In genomic region chr2:37589298-37589697, GRCh38 we compare ENCODE assay signal across 11 cellular contexts.
DNase-seq lines count a peak whose midpoint lies in the region; ATAC-seq and TF ChIP-seq lines count a peak whose summit lies in the region.
"Had no signal": no experiment of that assay in that cellular context is flagged by ENCODE, and none has a peak within 500 bp of the region (broad histone marks: within the 10 kb centered on the region; RNA-seq: fewer than 3 reads in every experiment).

No MANE protein-coding gene starts in this region.

- ATAC-seq in left colon, result no peak
- ATAC-seq in HG02973 (IDR thresholded peaks at IDR 0.05; ENCODE audit: unreplicated experiment), result no peak

- no peak for TF ChIP-seq POLR2A in vagina (IDR thresholded peaks at IDR 0.05)

- H3K4me1 ChIP-seq in vagina, result peaks cover 56% of the 10 kb centered on the region
- H3K4me1 ChIP-seq: BLaER1 had no signal

- H3K27ac ChIP-seq in vagina, result peak overlapping the region; percentile 24
- H3K27ac ChIP-seq: BLaER1 had no signal

- intact Hi-C loops in vagina (cut with DNase I) (no loop called here), left colon (cut with DNase I, micrococcal nuclease) (no loop called here)

- TF ChIP-seq CTCF in epithelial cell of esophagus (IDR thresholded peaks at IDR 0.05; ENCODE audit: insufficient read depth, low read depth, low read length, missing control alignments) (no peak), vagina (IDR thresholded peaks at IDR 0.05) (no peak)

- H3K9me3 ChIP-seq in vagina, result no peaks in the 10 kb centered on the region

- no peaks in the 10 kb centered on the region for H3K36me3 ChIP-seq in vagina
- H3K36me3 ChIP-seq: BLaER1 had no signal

- no peaks in the 10 kb centered on the region for H3K27me3 ChIP-seq in vagina
- H3K27me3 ChIP-seq: BLaER1 had no signal

- DNase-seq in stimulated activated CD4-positive, alpha-beta T cell treated with anti-CD3 and anti-CD28 coated beads, Interleukin-15, amount 100 ng/mL, for 24 hours, result peak; percentile 13
- DNase-seq in stimulated activated CD4-positive, alpha-beta T cell treated with anti-CD3 and anti-CD28 coated beads, Interleukin-4, amount 100 ng/mL, for 1 hour, result no peak
- DNase-seq in HT1080 (ENCODE audit: low read depth) (peak; percentile 59), epithelial cell of esophagus (ENCODE audit: low read depth) (peak; percentile 62), vagina (ENCODE audit: extremely low spot score in 2 of 2) (no peak), left colon (no peak), NCI-H510A (lab: John Stamatoyannopoulos, UW) (no peak)
- DNase-seq: NCI-H1092 treated with DMSO at 0.1 percent for 48 hours, SHP77 treated with DMSO at 0.1 percent for 48 hours had no signal

- H3K4me3 ChIP-seq in epithelial cell of esophagus (ENCODE audit: low read length) (no peak overlapping the region), vagina (no peak overlapping the region)
- H3K4me3 ChIP-seq: BLaER1 had no signal

Comparison
In these comparisons a context has a peak if more than half of its experiments do, and no peak if none do; other contexts are left out.
1. DNase-seq: peak in stimulated activated CD4-positive, alpha-beta T cell treated with anti-CD3 and anti-CD28 coated beads, Interleukin-15, amount 100 ng/mL, for 24 hours (single experiment), HT1080 (single experiment) and epithelial cell of esophagus (single experiment); none in stimulated activated CD4-positive, alpha-beta T cell treated with anti-CD3 and anti-CD28 coated beads, Interleukin-4, amount 100 ng/mL, for 1 hour (single experiment), vagina (0 of 2), left colon (0 of 2) and NCI-H510A (single experiment).